Comparison of ENCODE assay signal across 8 cellular contexts in the genomic region with DNA sequence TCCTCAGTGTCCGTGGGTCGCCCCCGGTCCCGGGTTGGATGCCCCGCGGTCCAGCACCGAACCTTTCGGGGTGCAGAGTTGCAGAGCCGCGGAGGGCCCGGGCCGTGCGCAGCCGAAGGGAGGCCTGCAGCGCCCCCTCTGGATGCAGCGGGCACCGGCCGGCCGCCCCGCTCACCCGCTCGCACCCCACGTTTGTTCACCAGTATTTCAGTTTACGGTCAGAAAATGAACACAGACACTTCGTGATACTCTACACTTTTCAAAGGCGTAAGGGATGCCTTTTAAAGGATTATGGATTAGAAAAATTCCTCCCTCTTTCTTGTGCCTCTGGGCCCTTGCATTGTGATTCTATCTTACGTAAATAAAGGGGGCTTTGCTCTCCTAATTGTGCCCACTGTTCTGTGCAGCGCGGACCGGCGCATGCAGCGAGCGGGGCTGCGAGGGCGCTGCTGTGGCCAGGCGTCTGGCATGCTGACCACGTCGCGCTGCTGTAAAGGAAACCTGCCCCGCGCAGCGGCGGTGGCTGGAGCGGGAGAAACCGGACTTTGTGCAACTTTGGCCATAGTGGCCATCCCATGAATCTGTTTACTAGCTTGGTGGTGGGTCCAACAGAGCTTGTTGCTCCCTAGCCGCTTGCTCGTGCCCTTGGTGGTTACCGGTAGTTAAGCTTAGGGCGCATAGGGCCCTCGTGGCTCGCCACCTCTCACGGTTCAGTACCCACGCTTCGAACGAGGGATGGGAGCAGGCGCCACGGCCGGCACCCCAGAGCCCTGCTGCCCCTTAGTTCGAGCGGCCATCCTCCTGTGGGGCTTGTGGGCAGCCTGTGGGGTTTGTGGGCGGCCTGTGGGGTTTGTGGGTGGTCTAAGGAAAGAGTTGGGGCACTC. TPM values are rescaled to one million over a fixed set of nuclear protein-coding genes. Genes with fewer than 3 reads are reported as not detected.
DNase-seq lines count a peak whose midpoint lies in the region; ATAC-seq and TF ChIP-seq lines count a peak whose summit lies in the region.

No MANE protein-coding gene starts in this region.

- peak; percentile 38 for DNase-seq in EL
- no peak for DNase-seq in OCI-LY7 (ENCODE audit: low spot score)
- DNase-seq in cerebellum (ENCODE audit: low spot score): peak; percentile 47
- peak; percentile 25 for DNase-seq in kidney tubule cell (ENCODE audit: low spot score)
- peak; percentile 22 to 25 for DNase-seq in stimulated activated CD8-positive, alpha-beta memory T cell treated with anti-CD3 and anti-CD28 coated beads, Interleukin-2, amount 100 ng/mL, for 48 hours (ENCODE audit: low read depth in 2 of 2)
- DNase-seq in SIG-M5 treated with dmso at 0.1 percent for 504 hours (lab: John Stamatoyannopoulos, UW; ENCODE audit: unreplicated experiment): no peak

- H3K4me1 ChIP-seq in OCI-LY7 (ENCODE audit: insufficient read depth, low read length, poor library complexity, severe bottlenecking): peaks cover 3% of the 10 kb centered on the region

- no peaks in the 10 kb centered on the region for H3K36me3 ChIP-seq in OCI-LY7 (ENCODE audit: insufficient read depth, low read length)

- no peaks in the 10 kb centered on the region for H3K9me3 ChIP-seq in OCI-LY7 (ENCODE audit: low read length)

- H3K9me2 ChIP-seq in OCI-LY7 (ENCODE audit: insufficient read depth, low read length): no peaks in the 10 kb centered on the region

- TF ChIP-seq CTCF in OCI-LY7 (conservative IDR thresholded peaks at IDR 0.05; ENCODE audit: low read length): peak; percentile 57

- no peak overlapping the region for H3K27ac ChIP-seq in OCI-LY7 (ENCODE audit: low read depth, low read length, poor library complexity, severe bottlenecking)

- no peak overlapping the region for H3K4me3 ChIP-seq in OCI-LY7 (ENCODE audit: low read depth, low read length, poor library complexity, severe bottlenecking)

- no TSS peak for BruUV-seq in OCI-LY7 (replicated peaks; lab: Mats Ljungman, UMichigan)

- intact Hi-C loops in OCI-LY7 (cut with micrococcal nuclease; ENCODE audit: unreplicated experiment): no loop called here

- POLR2A ChIA-PET in OCI-LY7 (lab: Charles Lee): no interaction called here

- H3K79me2 ChIP-seq in OCI-LY7 (ENCODE audit: insufficient read depth, low read depth, low read length): no peaks in the 10 kb centered on the region

- ATAC-seq in GM21423 (IDR thresholded peaks at IDR 0.05; ENCODE audit: unreplicated experiment) (no peak), HG02571 (IDR thresholded peaks at IDR 0.05; ENCODE audit: unreplicated experiment) (no peak)

- CTCF ChIA-PET in OCI-LY7 (lab: Charles Lee; ENCODE audit: unreplicated experiment): no interaction called here

- no peak overlapping the region for H2AFZ ChIP-seq in OCI-LY7 (ENCODE audit: low read length)

- H4K20me1 ChIP-seq in OCI-LY7 (ENCODE audit: insufficient read depth, low read length): no peaks in the 10 kb centered on the region

- peak overlapping the region; percentile 31; the same call in 1 of the 2 replicates for H3K4me2 ChIP-seq in OCI-LY7 (ENCODE audit: low read length)

RNA-seq across cellular contexts. Expression of a gene that starts 0.8 kb away (rescaled TPM):
- total RNA-seq in OCI-LY7 (2014; rRNA removed; shearing (Covaris generic)): 1.8 and 5.2 TPM in 2 replicates
- total RNA-seq in OCI-LY7 (2022): 1.2 and 1.5 TPM in 2 replicates
- total RNA-seq in cerebellum: 143 TPM

RNA-seq across cellular contexts. Expression of a gene that starts 50.3 kb away (rescaled TPM):
- 19.6 and 25.6 TPM in 2 replicates for total RNA-seq in OCI-LY7 (2014; rRNA removed; shearing (Covaris generic))
- 35.4 and 41.1 TPM in 2 replicates for total RNA-seq in OCI-LY7 (2022)
- 18.2 TPM for total RNA-seq in cerebellum

Comparison
In these comparisons a context has a peak if more than half of its experiments do, and no peak if none do; other contexts are left out.
1. DNase-seq: peak in EL (single experiment), cerebellum (single experiment), kidney tubule cell (single experiment) and stimulated activated CD8-positive, alpha-beta memory T cell treated with anti-CD3 and anti-CD28 coated beads, Interleukin-2, amount 100 ng/mL, for 48 hours (2 of 2); none in OCI-LY7 (single experiment) and SIG-M5 treated with dmso at 0.1 percent for 504 hours (single experiment).
2. RNA of a gene that starts 0.8 kb away (total RNA-seq): 143 TPM in cerebellum (single experiment); 1.2 to 5.2 TPM in OCI-LY7; every median in the first group is over 10 times any median in the second.